26 cellular contexts compared by ENCODE assay signal in the genomic region with DNA sequence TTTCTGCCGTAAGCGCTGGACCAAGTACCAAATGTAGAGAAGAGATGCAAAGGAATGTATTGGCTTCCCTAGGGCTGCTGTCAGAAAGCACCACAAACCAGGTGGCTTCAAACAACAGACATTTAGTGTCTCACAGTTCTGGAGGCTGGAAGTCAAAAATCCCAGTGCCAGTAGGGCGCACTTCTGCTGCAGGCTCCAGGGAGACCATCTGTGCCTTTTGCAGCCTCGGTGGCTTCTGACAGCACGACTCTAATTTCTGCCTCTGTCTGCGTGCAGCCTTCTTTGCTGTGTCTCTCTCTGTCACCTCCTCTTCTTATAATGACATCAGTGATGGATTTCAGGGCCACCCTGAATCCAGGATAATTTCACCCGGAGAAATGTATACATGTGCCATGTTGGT. TPM values are rescaled to one million over a fixed set of nuclear protein-coding genes. Genes with fewer than 3 reads are reported as not detected.
DNase-seq lines count a peak whose midpoint lies in the region; ATAC-seq and TF ChIP-seq lines count a peak whose summit lies in the region.
"Had no signal": no experiment of that assay in that cellular context is flagged by ENCODE, and none has a peak within 500 bp of the region (broad histone marks: within the 10 kb centered on the region; RNA-seq: fewer than 3 reads in every experiment).

No MANE protein-coding gene starts in this region.

- no peak overlapping the region for H2BK15ac ChIP-seq in neuronal stem cell (ENCODE audit: low read length)

- H3K79me1 ChIP-seq in neuronal stem cell (ENCODE audit: low read depth, low read length) = no peaks in the 10 kb centered on the region

- H3K4me3 ChIP-seq in GM23248 (no peak overlapping the region), neuronal stem cell (ENCODE audit: low read length in 2 of 2) (no peak overlapping the region), brain microvascular endothelial cell (ENCODE audit: low read depth, low read length) (no peak overlapping the region)
- H3K4me3 ChIP-seq: BLaER1, transverse colon had no signal

- peaks cover 7% of the 10 kb centered on the region for H3F3A ChIP-seq in GM23248 (ENCODE audit: insufficient read depth)

- H3K27me3 ChIP-seq in GM23248 (replicated peaks; ENCODE audit: insufficient read depth) = no peaks in the 10 kb centered on the region
- H3K27me3 ChIP-seq in neuronal stem cell (ENCODE audit: control insufficient read depth in 3 of 3, insufficient read depth in 3 of 3, low read depth in 1 of 3, low read length in 3 of 3) = no peaks in the 10 kb centered on the region
- no peaks in the 10 kb centered on the region for H3K27me3 ChIP-seq in brain microvascular endothelial cell (replicated peaks)
- H3K27me3 ChIP-seq: BLaER1, transverse colon had no signal

- H3K27me3 Mint-ChIP-seq in activated naive CD8-positive, alpha-beta T cell = no peaks in the 10 kb centered on the region
- H3K27me3 Mint-ChIP-seq: IgD-negative memory B cell had no signal

- in situ Hi-C loops in GM23248 (cut with MboI) = no loop called here
- in situ Hi-C loops in brain microvascular endothelial cell (cut with HindIII; ENCODE audit: low pct_ligation_motif_present, low sequenced_read_pairs) = no loop called here

- H2AK5ac ChIP-seq in neuronal stem cell (ENCODE audit: low read depth, low read length) = no peak overlapping the region

- H2BK5ac ChIP-seq in neuronal stem cell (ENCODE audit: low read length) = no peak overlapping the region

- H3K9me3 Mint-ChIP-seq in activated naive CD8-positive, alpha-beta T cell (ENCODE audit: low read depth) = no peaks in the 10 kb centered on the region
- H3K9me3 Mint-ChIP-seq: IgD-negative memory B cell had no signal

- no peak for ATAC-seq in left colon
- ATAC-seq: activated T-cell treated with anti-CD3 and anti-CD28 coated beads, Interleukin-2, amount 50 U/mL, for 72 hours; Right ventricle myocardium inferior had no signal

- H3K4me2 ChIP-seq in GM23248 (ENCODE audit: unreplicated experiment) (peak overlapping the region; percentile 0), neuronal stem cell (ENCODE audit: insufficient read depth, low read length, poor library complexity, severe bottlenecking) (no peak overlapping the region)
- H3K4me2 ChIP-seq: BLaER1 had no signal

- H4K8ac ChIP-seq in neuronal stem cell (ENCODE audit: low read depth, low read length) = no peak overlapping the region

- H3K9ac ChIP-seq in GM23248 (no peak overlapping the region), neuronal stem cell (ENCODE audit: low read depth, low read length, poor library complexity) (no peak overlapping the region)
- H3K9ac ChIP-seq: BLaER1 had no signal

- no peak overlapping the region for H2BK12ac ChIP-seq in neuronal stem cell (ENCODE audit: low read length)

- H2BK120ac ChIP-seq in neuronal stem cell (ENCODE audit: low read depth, low read length) = no peak overlapping the region

- peak overlapping the region; percentile 19 for H3K18ac ChIP-seq in neuronal stem cell (ENCODE audit: low read length)

- no peak overlapping the region for H4K91ac ChIP-seq in neuronal stem cell (ENCODE audit: low read depth, low read length, poor library complexity)

- no peaks in the 10 kb centered on the region for H4K20me1 ChIP-seq in GM23248 (ENCODE audit: insufficient read depth)
- H4K20me1 ChIP-seq: BLaER1 had no signal

- peak; percentile 55 for DNase-seq in activated CD8-positive, alpha-beta memory T cell treated with anti-CD3 and anti-CD28 coated beads for 24 hours
- no peak for DNase-seq in activated CD8-positive, alpha-beta memory T cell treated with anti-CD3 and anti-CD28 coated beads, Interleukin-2, amount 50 U/mL, for 48 hours
- DNase-seq in GM23248 = no peak
- no peak for DNase-seq in neuronal stem cell (ENCODE audit: low spot score)
- no peak for DNase-seq in brain microvascular endothelial cell
- no peak for DNase-seq in NCI-H226
- no peak for DNase-seq in left colon
- DNase-seq: activated CD4-positive, alpha-beta T cell treated with anti-CD3 and anti-CD28 coated beads for 4 hours; activated T-cell treated with anti-CD3 and anti-CD28 coated beads, Interleukin-2, amount 50 U/mL, for 72 hours; amygdala; DMS 273 treated with DMSO at 0.1 percent for 48 hours; mammary epithelial cell; NCI-H2081; NCI-H82; occipital lobe; stimulated activated CD4-positive, alpha-beta T cell treated with anti-CD3 and anti-CD28 coated beads, Interleukin-4, amount 100 ng/mL, for 1 hour; stimulated activated naive CD4-positive, alpha-beta T cell treated with Interleukin-2 at 50 U/mL for 16 hours; transverse colon had no signal

- no peak overlapping the region for H3K23ac ChIP-seq in neuronal stem cell (ENCODE audit: low read depth, low read length, poor library complexity)

- intact Hi-C loops in left colon (cut with DNase I, micrococcal nuclease) = no loop called here

- H3K27ac ChIP-seq in GM23248 = no peak overlapping the region
- no peak overlapping the region for H3K27ac ChIP-seq in neuronal stem cell (replicated peaks; ENCODE audit: low read length)
- H3K27ac ChIP-seq in brain microvascular endothelial cell = no peak overlapping the region
- H3K27ac ChIP-seq: BLaER1, transverse colon had no signal

- no peaks in the 10 kb centered on the region for H3K9me2 ChIP-seq in GM23248 (ENCODE audit: insufficient read depth)

- H2AFZ ChIP-seq in GM23248 (no peak overlapping the region), neuronal stem cell (ENCODE audit: low read length) (no peak overlapping the region)

- peaks cover 48% of the 10 kb centered on the region for H3K79me2 ChIP-seq in GM23248 (ENCODE audit: insufficient read depth)

- H3K4me3 Mint-ChIP-seq in activated naive CD8-positive, alpha-beta T cell = peak overlapping the region; percentile 100

- peaks cover 15% of the 10 kb centered on the region for H3K36me3 Mint-ChIP-seq in activated naive CD8-positive, alpha-beta T cell

- H3K14ac ChIP-seq in neuronal stem cell (ENCODE audit: low read length) = no peak overlapping the region

- peaks cover 14% of the 10 kb centered on the region for H3K4me1 ChIP-seq in GM23248 (ENCODE audit: insufficient read depth)
- H3K4me1 ChIP-seq in neuronal stem cell (ENCODE audit: control insufficient read depth in 2 of 2, insufficient read depth in 1 of 2, low read depth in 1 of 2, low read length in 2 of 2) = peaks cover 0 to 8% of the 10 kb centered on the region in 2 donors

- H3K4ac ChIP-seq in neuronal stem cell (ENCODE audit: low read length) = no peak overlapping the region

- 96 to 97% methylated on average over 7 of the region's 7 CpGs for WGBS in GM23248 (ENCODE audit: low coverage in 1 of 2, low lambda C conversion rate in 2 of 2, missing lambda C conversion rate in 2 of 2), 2 experiments
- no CpG with 5 or more reads among the region's 7 CpGs for WGBS in neuronal stem cell (ENCODE audit: extremely low coverage in 2 of 2, insufficient read length in 2 of 2, insufficient replicate concordance in 1 of 2), 2 donors

- H3K27ac Mint-ChIP-seq in activated naive CD8-positive, alpha-beta T cell = peak overlapping the region; percentile 54
- H3K27ac Mint-ChIP-seq: IgD-negative memory B cell had no signal

- H3K36me3 ChIP-seq in GM23248 (ENCODE audit: low read depth) = peaks cover 3% of the 10 kb centered on the region; the same call in 1 of the 2 replicates
- no peaks in the 10 kb centered on the region for H3K36me3 ChIP-seq in neuronal stem cell (replicated peaks in 1 of 2; ENCODE audit: control insufficient read depth in 2 of 2, insufficient read depth in 2 of 2, low read length in 2 of 2)
- H3K36me3 ChIP-seq in brain microvascular endothelial cell (replicated peaks) = no peaks in the 10 kb centered on the region

- H3K9me3 ChIP-seq in GM23248 (ENCODE audit: low read depth) (no peaks in the 10 kb centered on the region), neuronal stem cell (replicated peaks in 1 of 2; ENCODE audit: control insufficient read depth in 2 of 2, insufficient read depth in 1 of 2, low read depth in 1 of 2, low read length in 2 of 2) (no peaks in the 10 kb centered on the region)
- H3K9me3 ChIP-seq: transverse colon had no signal

- peaks cover 75% of the 10 kb centered on the region for H3K4me1 Mint-ChIP-seq in activated naive CD8-positive, alpha-beta T cell (ENCODE audit: low read depth)

- no peak for TF ChIP-seq CTCF in brain microvascular endothelial cell (IDR thresholded peaks at IDR 0.05; ENCODE audit: low read depth, low read length, missing control alignments)

RNA-seq across cellular contexts. Expression of a gene that starts 2.8 kb away (rescaled TPM):
- total RNA-seq in GM23248 (2014; rRNA removed; shearing (Covaris generic)) = 20.4 and 20.8 TPM in 2 replicates
- 7.1 and 8.0 TPM in 2 replicates for polyA plus RNA-seq in GM23248 (2016; fragmentation: Nextera tagmentation; extraction: Ambion mirVana)
- polyA plus RNA-seq in neuronal stem cell (2013, experiment 1 of 2) = 0.01 TPM
- polyA plus RNA-seq in neuronal stem cell (2013, experiment 2 of 2) = 0.01 TPM
- total RNA-seq in left colon = 10 to 100 TPM; 34.0 to 51.4 TPM

RNA-seq across cellular contexts. Expression of a gene that starts 34.0 kb away (rescaled TPM):
- not detected in 2 replicates for total RNA-seq in GM23248 (2014; rRNA removed; shearing (Covaris generic))
- polyA plus RNA-seq in GM23248 (2016; fragmentation: Nextera tagmentation; extraction: Ambion mirVana) = 0.47 TPM in 1 of 2 replicates, not detected in the other
- polyA plus RNA-seq in neuronal stem cell (2013, experiment 1 of 2) = 0.26 TPM
- 0.19 TPM for polyA plus RNA-seq in neuronal stem cell (2013, experiment 2 of 2)
- 10 to 100 TPM in 1 of 2 donors, 1 to 10 TPM in 1; 8.4 to 12.8 TPM for total RNA-seq in left colon
- total RNA-seq: glomerular endothelial cell, H4, kidney epithelial cell, mammary epithelial cell, occipital lobe, renal cortical epithelial cell had no signal
- polyA plus RNA-seq: IgD-negative memory B cell, mammary epithelial cell had no signal
